Comparison of ENCODE assay signal across 26 cellular contexts in the genomic region with DNA sequence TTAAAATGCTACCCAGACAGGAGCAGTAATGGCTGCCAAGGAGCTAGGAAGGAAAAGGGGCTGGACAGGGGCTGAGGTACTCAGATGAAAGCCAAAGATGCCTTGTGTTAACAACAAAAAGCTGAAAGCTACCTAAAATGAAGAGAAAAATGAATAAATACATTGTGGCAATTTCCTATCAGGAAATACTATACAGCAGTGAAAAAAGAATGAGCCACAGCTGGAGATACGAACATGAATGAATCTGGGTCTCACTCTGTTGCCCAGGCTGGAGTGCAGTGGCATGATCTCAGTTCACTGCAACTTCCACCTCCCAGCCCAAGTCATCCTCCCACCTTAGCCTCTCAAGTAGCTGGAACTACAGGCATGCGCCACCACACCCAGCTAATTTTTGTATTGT. TPM values are rescaled to one million over a fixed set of nuclear protein-coding genes. Genes with fewer than 3 reads are reported as not detected.
DNase-seq lines count a peak whose midpoint lies in the region; ATAC-seq and TF ChIP-seq lines count a peak whose summit lies in the region.
"Had no signal": no experiment of that assay in that cellular context is flagged by ENCODE, and none has a peak within 500 bp of the region (broad histone marks: within the 10 kb centered on the region; RNA-seq: fewer than 3 reads in every experiment).

No MANE protein-coding gene starts in this region.

- H3K9me3 ChIP-seq in IMR-90 (ENCODE audit: control insufficient read depth, insufficient read depth, low read length) (no peaks in the 10 kb centered on the region), mammary epithelial cell (replicated peaks; ENCODE audit: insufficient read depth, low read length) (no peaks in the 10 kb centered on the region), psoas muscle (no peaks in the 10 kb centered on the region)
- H3K9me3 ChIP-seq: HAP-1, tibial artery had no signal

- TF ChIP-seq POLR2A in IMR-90 (IDR thresholded peaks at IDR 0.05; ENCODE audit: low read depth, low read length): no peak

- H3K27me3 ChIP-seq in IMR-90 (ENCODE audit: control insufficient read depth, insufficient read depth, low read length): no peaks in the 10 kb centered on the region
- no peaks in the 10 kb centered on the region for H3K27me3 ChIP-seq in mammary epithelial cell (ENCODE audit: insufficient read depth, low read length)
- no peaks in the 10 kb centered on the region for H3K27me3 ChIP-seq in psoas muscle (ENCODE audit: insufficient read depth in 3 of 3, low read length in 2 of 3)
- H3K27me3 ChIP-seq: tibial artery had no signal

- no CpG with 5 or more reads among the region's 2 CpGs for WGBS in IMR-90 (ENCODE audit: extremely low coverage in 2 of 2, insufficient read length in 1 of 2), 2 experiments
- WGBS in mammary epithelial cell (ENCODE audit: low coverage, missing lambda C conversion rate): 88% methylated on average over 2 of the region's 2 CpGs
- 96 to 100% (median 100%) methylated on average over 2 of the region's 2 CpGs for WGBS in psoas muscle, 3 donors

- intact Hi-C loops in activated CD4-positive, alpha-beta T cell treated with anti-CD3 and anti-CD28 coated beads for 36 hours (cut with DNase I, micrococcal nuclease): no loop called here
- intact Hi-C loops in IMR-90 (cut with micrococcal nuclease): no loop called here
- intact Hi-C loops in mammary epithelial cell (cut with micrococcal nuclease): no loop called here
- intact Hi-C loops in psoas muscle (cut with DNase I): no loop called here

- in situ Hi-C loops in IMR-90 (cut with MboI; ENCODE audit: low sequenced_read_pairs): no loop called here
- in situ Hi-C loops in mammary epithelial cell (cut with MboI; ENCODE audit: low sequenced_read_pairs in 2 of 2): no loop called here

- no peak overlapping the region for H2AFZ ChIP-seq in IMR-90 (replicated peaks; ENCODE audit: low read length, poor library complexity)
- no peak overlapping the region for H2AFZ ChIP-seq in mammary epithelial cell (ENCODE audit: low read depth, low read length)

- H3K36me3 ChIP-seq in IMR-90 (ENCODE audit: control insufficient read depth, insufficient read depth, low read length): peaks cover 10% of the 10 kb centered on the region
- H3K36me3 ChIP-seq in mammary epithelial cell (ENCODE audit: insufficient read depth, low read length): peaks cover 19% of the 10 kb centered on the region
- H3K36me3 ChIP-seq in psoas muscle (ENCODE audit: insufficient read depth in 1 of 2, low read depth in 1 of 2): peaks cover 0 to 10% of the 10 kb centered on the region in 2 donors
- H3K36me3 ChIP-seq: HAP-1 had no signal

- peaks cover 91% of the 10 kb centered on the region for H3K79me2 ChIP-seq in mammary epithelial cell (ENCODE audit: insufficient read depth, low read length)

- no peak overlapping the region for H2AK9ac ChIP-seq in IMR-90 (replicated peaks; ENCODE audit: low read depth, low read length, poor library complexity)

- no peak overlapping the region for H4K5ac ChIP-seq in IMR-90 (ENCODE audit: low read depth, low read length)

- TF ChIP-seq CTCF in IMR-90 (conservative IDR thresholded peaks at IDR 0.05; ENCODE audit: low read depth, low read length) (no peak), mammary epithelial cell (conservative IDR thresholded peaks at IDR 0.05 in 1 of 2, IDR thresholded peaks at IDR 0.05 in 1 of 2; ENCODE audit: extremely low read depth in 1 of 2, insufficient read depth in 1 of 2, low read depth in 1 of 2, low read length in 2 of 2) (no peak), psoas muscle (IDR thresholded peaks at IDR 0.05) (no peak)

- H3K27ac ChIP-seq in IMR-90 (ENCODE audit: insufficient read depth, low read length) (no peak overlapping the region), mammary epithelial cell (ENCODE audit: insufficient read depth, low read depth, low read length) (peak overlapping the region; percentile 75), psoas muscle (peak overlapping the region; percentile 78)
- H3K27ac ChIP-seq: 22Rv1, tibial artery had no signal

- H2BK120ac ChIP-seq in IMR-90 (ENCODE audit: low read depth, low read length): peak overlapping the region; percentile 22; the same call in 1 of the 2 replicates

- H3K56ac ChIP-seq in IMR-90 (ENCODE audit: extremely low read depth, insufficient read depth, low read length): no peak overlapping the region

- H3K9me1 ChIP-seq in IMR-90 (ENCODE audit: insufficient read depth, low read length): peaks cover 62% of the 10 kb centered on the region

- peak overlapping the region; percentile 39 for H3K27ac Mint-ChIP-seq in activated CD4-positive, alpha-beta T cell treated with anti-CD3 and anti-CD28 coated beads for 36 hours
- H3K27ac Mint-ChIP-seq in activated CD4-positive, alpha-beta T cell treated with anti-CD3 and anti-CD28 coated beads, Interleukin-2, amount 10 ng/mL, durations not matched to agents 7 days and 5 days: no peak overlapping the region
- H3K27ac Mint-ChIP-seq: WTC11 had no signal

- H3K79me1 ChIP-seq in IMR-90 (ENCODE audit: low read depth in 1 of 2, low read length in 2 of 2): peaks cover 38 to 92% of the 10 kb centered on the region in 2 experiments

- ATAC-seq in activated CD4-positive, alpha-beta T cell treated with anti-CD3 and anti-CD28 coated beads for 36 hours: no peak
- ATAC-seq in IMR-90 (ENCODE audit: low read depth): no peak
- no peak for ATAC-seq in psoas muscle
- ATAC-seq: CD8-positive, alpha-beta T cell; HepG2; left lobe of liver; naive thymus-derived CD4-positive, alpha-beta T cell; Right ventricle myocardium inferior; stimulated activated naive CD8-positive, alpha-beta T cell treated with anti-CD3 and anti-CD28 coated beads, Interleukin-15, Interleukin-2, amounts not matched to agents 100 U/mL and 50 U/mL, for 24 hours; WTC11 had no signal

- CTCF ChIA-PET in activated CD4-positive, alpha-beta T cell treated with anti-CD3 and anti-CD28 coated beads for 36 hours (lab: Charles Lee): interaction anchor here (1.7 kb wide), 1 partner anchor 40 kb away, joined by 5 read pairs; no protein-coding TSS in a partner anchor
- CTCF ChIA-PET in activated CD4-positive, alpha-beta T cell treated with anti-CD3 and anti-CD28 coated beads, Interleukin-2, amount 10 ng/mL, durations not matched to agents 7 days and 5 days (lab: Charles Lee): interaction anchor here (1.4 kb wide), 1 partner anchor 11 kb away, joined by 3 read pairs; no protein-coding TSS in a partner anchor
- CTCF ChIA-PET in IMR-90 (lab: Yijun Ruan, JAX): interaction anchor here (1.2 to 2.0 kb wide), 2 partner anchors 23 to 91 kb away, joined by 3 to 9 read pairs; no protein-coding TSS in a partner anchor
- CTCF ChIA-PET in mammary epithelial cell (lab: Charles Lee; ENCODE audit: low non-redundant PET): no interaction called here

- BruUV-seq in IMR-90 (replicated peaks; lab: Mats Ljungman, UMichigan) (no TSS peak), mammary epithelial cell (replicated peaks; lab: Mats Ljungman, UMichigan) (no TSS peak)

- H3K9ac ChIP-seq in IMR-90 (ENCODE audit: low read depth, low read length) (no peak overlapping the region), mammary epithelial cell (ENCODE audit: insufficient read depth, low read length) (no peak overlapping the region)

- H3K4me3 ChIP-seq in IMR-90 (ENCODE audit: insufficient read depth, low read depth, low read length) (no peak overlapping the region), mammary epithelial cell (replicated peaks in 1 of 3; ENCODE audit: insufficient read depth in 1 of 3, low read depth in 2 of 3, low read length in 3 of 3) (no peak overlapping the region), psoas muscle (no peak overlapping the region)
- H3K4me3 ChIP-seq: HAP-1, tibial artery had no signal

- POLR2A ChIA-PET in activated CD4-positive, alpha-beta T cell treated with anti-CD3 and anti-CD28 coated beads for 36 hours (lab: Charles Lee): interaction anchor here (1.2 kb wide), 1 partner anchor 9 kb away, joined by 4 read pairs; no protein-coding TSS in a partner anchor
- POLR2A ChIA-PET in activated CD4-positive, alpha-beta T cell treated with anti-CD3 and anti-CD28 coated beads, Interleukin-2, amount 10 ng/mL, durations not matched to agents 7 days and 5 days (lab: Charles Lee): no interaction called here
- POLR2A ChIA-PET in IMR-90 (lab: Charles Lee; ENCODE audit: unreplicated experiment): no interaction called here

- no peak overlapping the region for H4K91ac ChIP-seq in IMR-90 (ENCODE audit: insufficient read depth, low read depth, low read length)

- peak overlapping the region; percentile 49; the same call in 1 of the 2 replicates for H2BK20ac ChIP-seq in IMR-90 (ENCODE audit: low read depth, low read length)

- no peak for DNase-seq in activated CD4-positive, alpha-beta T cell treated with anti-CD3 and anti-CD28 coated beads for 36 hours
- DNase-seq in activated CD4-positive, alpha-beta T cell treated with anti-CD3 and anti-CD28 coated beads, Interleukin-2, amount 10 ng/mL, durations not matched to agents 7 days and 5 days: no peak
- no peak for DNase-seq in IMR-90
- no peak for DNase-seq in mammary epithelial cell
- no peak for DNase-seq in psoas muscle
- no peak for DNase-seq in cortex of kidney (lab: John Stamatoyannopoulos, UW)
- no peak for DNase-seq in OCI-M1 (lab: John Stamatoyannopoulos, UW)
- DNase-seq in NCI-H526 (lab: John Stamatoyannopoulos, UW): no peak
- DNase-seq: CD8-positive, alpha-beta T cell; effector CD4-positive, alpha-beta T cell; erythroblast; foreskin melanocyte; naive thymus-derived CD4-positive, alpha-beta T cell; NCI-H1105 treated with DMSO at 0.1 percent for 48 hours; NCI-H2081 treated with DMSO at 0.1 percent for 48 hours; NCI-H82; stimulated activated CD4-positive, alpha-beta T cell treated with anti-CD3 and anti-CD28 coated beads, Interleukin-4, amount 100 ng/mL, for 24 hours; stimulated activated naive CD8-positive, alpha-beta T cell treated with anti-CD3 and anti-CD28 coated beads, Interleukin-15, Interleukin-2, amounts not matched to agents 100 U/mL and 50 U/mL, for 24 hours; tibial artery had no signal

- peak overlapping the region; percentile 29; the same call in 1 of the 2 replicates for H3K4ac ChIP-seq in IMR-90 (ENCODE audit: low read depth, low read length)

- H4K8ac ChIP-seq in IMR-90 (ENCODE audit: low read depth in 2 of 2, low read length in 2 of 2): peak overlapping the region in 1 of 2 experiments; percentile 7; a peak in 1 of 4 replicates

- H3K36me3 Mint-ChIP-seq in activated CD4-positive, alpha-beta T cell treated with anti-CD3 and anti-CD28 coated beads for 36 hours (ENCODE audit: low read depth): peaks cover 87% of the 10 kb centered on the region
- peaks cover 53% of the 10 kb centered on the region for H3K36me3 Mint-ChIP-seq in activated CD4-positive, alpha-beta T cell treated with anti-CD3 and anti-CD28 coated beads, Interleukin-2, amount 10 ng/mL, durations not matched to agents 7 days and 5 days (ENCODE audit: low read depth)
- H3K36me3 Mint-ChIP-seq: WTC11 had no signal

- H4K20me1 ChIP-seq in IMR-90 (ENCODE audit: insufficient read depth, low read length) (peaks cover 60% of the 10 kb centered on the region), mammary epithelial cell (ENCODE audit: insufficient read depth, low read length) (no peaks in the 10 kb centered on the region)

- H3K4me1 ChIP-seq in IMR-90 (ENCODE audit: control insufficient read depth, insufficient read depth, low read length) (peaks cover 44% of the 10 kb centered on the region), mammary epithelial cell (ENCODE audit: insufficient read depth, low read length) (peaks cover 64% of the 10 kb centered on the region), psoas muscle (peaks cover 85% of the 10 kb centered on the region)

- H3K18ac ChIP-seq in IMR-90 (ENCODE audit: low read depth, low read length): no peak overlapping the region

- no peak overlapping the region for H3K23ac ChIP-seq in IMR-90 (ENCODE audit: low read depth, low read length)

- H3K14ac ChIP-seq in IMR-90 (replicated peaks; ENCODE audit: low read depth, low read length): no peak overlapping the region

- TF ChIP-seq RAD21 in IMR-90 (IDR thresholded peaks at IDR 0.05; ENCODE audit: low read length): no peak

- peak overlapping the region; percentile 22; the same call in 1 of the 3 replicates for H2BK15ac ChIP-seq in IMR-90 (ENCODE audit: low read depth, low read length)

- dilution Hi-C loops in IMR-90 (cut with HindIII; ENCODE audit: low sequenced_read_pairs, unreplicated experiment): no loop called here
- dilution Hi-C loops in mammary epithelial cell (cut with HindIII; ENCODE audit: low sequenced_read_pairs): no loop called here

- no peaks in the 10 kb centered on the region for H3K27me3 Mint-ChIP-seq in activated CD4-positive, alpha-beta T cell treated with anti-CD3 and anti-CD28 coated beads for 36 hours
- H3K27me3 Mint-ChIP-seq in activated CD4-positive, alpha-beta T cell treated with anti-CD3 and anti-CD28 coated beads, Interleukin-2, amount 10 ng/mL, durations not matched to agents 7 days and 5 days: no peaks in the 10 kb centered on the region
- H3K27me3 Mint-ChIP-seq: activated naive CD8-positive, alpha-beta T cell; naive thymus-derived CD4-positive, alpha-beta T cell had no signal

- peaks cover 2% of the 10 kb centered on the region for H3K9me3 Mint-ChIP-seq in activated CD4-positive, alpha-beta T cell treated with anti-CD3 and anti-CD28 coated beads for 36 hours (ENCODE audit: low read depth)
- no peaks in the 10 kb centered on the region for H3K9me3 Mint-ChIP-seq in activated CD4-positive, alpha-beta T cell treated with anti-CD3 and anti-CD28 coated beads, Interleukin-2, amount 10 ng/mL, durations not matched to agents 7 days and 5 days
- H3K9me3 Mint-ChIP-seq: CD8-positive, alpha-beta T cell; WTC11 had no signal

- peak overlapping the region; percentile 45 for H2BK5ac ChIP-seq in IMR-90 (ENCODE audit: low read depth, low read length, poor library complexity, severe bottlenecking)

- peak overlapping the region; percentile 48; the same call in 1 of the 2 replicates for H2AK5ac ChIP-seq in IMR-90 (ENCODE audit: low read depth, low read length)

- no peak overlapping the region for H3K4me3 Mint-ChIP-seq in activated CD4-positive, alpha-beta T cell treated with anti-CD3 and anti-CD28 coated beads for 36 hours
- H3K4me3 Mint-ChIP-seq in activated CD4-positive, alpha-beta T cell treated with anti-CD3 and anti-CD28 coated beads, Interleukin-2, amount 10 ng/mL, durations not matched to agents 7 days and 5 days: no peak overlapping the region
- H3K4me3 Mint-ChIP-seq: activated naive CD8-positive, alpha-beta T cell; CD8-positive, alpha-beta T cell; WTC11 had no signal

- H3K4me2 ChIP-seq in IMR-90 (ENCODE audit: low read depth, low read length) (no peak overlapping the region), mammary epithelial cell (ENCODE audit: insufficient read depth, low read depth, low read length) (no peak overlapping the region)

- peaks cover 88% of the 10 kb centered on the region for H3K4me1 Mint-ChIP-seq in activated CD4-positive, alpha-beta T cell treated with anti-CD3 and anti-CD28 coated beads for 36 hours
- peaks cover 71% of the 10 kb centered on the region for H3K4me1 Mint-ChIP-seq in activated CD4-positive, alpha-beta T cell treated with anti-CD3 and anti-CD28 coated beads, Interleukin-2, amount 10 ng/mL, durations not matched to agents 7 days and 5 days

RNA-seq across cellular contexts. Expression of a gene that starts 6.3 kb away (rescaled TPM):
- 100 to 1,000 TPM; 351 to 408 TPM for total RNA-seq in activated CD4-positive, alpha-beta T cell treated with anti-CD3 and anti-CD28 coated beads for 36 hours
- 100 to 1,000 TPM; 127 TPM for total RNA-seq in activated CD4-positive, alpha-beta T cell treated with anti-CD3 and anti-CD28 coated beads, Interleukin-2, amount 10 ng/mL, durations not matched to agents 7 days and 5 days
- total RNA-seq in IMR-90 (2012; rRNA removed) (88.0 and 92.8 TPM in 2 replicates), mammary epithelial cell (100 to 1,000 TPM in 1 of 2 donors, 10 to 100 TPM in 1; 74.3 to 247 TPM), psoas muscle (100 to 1,000 TPM; 114 to 218 (median 149) TPM)
- polyA plus RNA-seq in IMR-90 (2012; rRNA removed) (63.8 and 67.1 TPM in 2 replicates), mammary epithelial cell (118 TPM), psoas muscle (100 to 1,000 TPM in 2 of 3 donors, 10 to 100 TPM in 1; 55.5 to 167 (median 106) TPM)
- polyA plus RNA-seq in IMR-90 (2012; cell fraction: cytosol; rRNA removed): 62.2 and 66.5 TPM in 2 replicates
- 59.0 and 59.6 TPM in 2 replicates for polyA plus RNA-seq in IMR-90 (2012; cell fraction: nucleus; rRNA removed; ENCODE audit: low replicate concordance)
- 137 TPM for polyA minus RNA-seq in mammary epithelial cell

RNA-seq across cellular contexts. Expression of a gene that starts 54.2 kb away (rescaled TPM):
- total RNA-seq in activated CD4-positive, alpha-beta T cell treated with anti-CD3 and anti-CD28 coated beads for 36 hours: not detected
- not detected for total RNA-seq in activated CD4-positive, alpha-beta T cell treated with anti-CD3 and anti-CD28 coated beads, Interleukin-2, amount 10 ng/mL, durations not matched to agents 7 days and 5 days
- 0.28 and 0.36 TPM in 2 replicates for total RNA-seq in IMR-90 (2012; rRNA removed)
- polyA plus RNA-seq in IMR-90 (2012; rRNA removed): 1.0 and 1.3 TPM in 2 replicates
- 0.89 and 1.2 TPM in 2 replicates for polyA plus RNA-seq in IMR-90 (2012; cell fraction: cytosol; rRNA removed)
- polyA plus RNA-seq in IMR-90 (2012; cell fraction: nucleus; rRNA removed; ENCODE audit: low replicate concordance): 0.37 and 0.38 TPM in 2 replicates
- 1 to 10 TPM in 1 of 2 donors, not detected in 1; 2.7 TPM for total RNA-seq in mammary epithelial cell
- 2.5 TPM for polyA plus RNA-seq in mammary epithelial cell
- polyA minus RNA-seq in mammary epithelial cell: not detected
- total RNA-seq in psoas muscle: 100 to 1,000 TPM; 447 to 852 (median 690) TPM
- polyA plus RNA-seq in psoas muscle: 100 to 1,000 TPM; 551 to 766 (median 552) TPM
- total RNA-seq: CD8-positive, alpha-beta T cell had no signal

Comparison
In these comparisons a context has a peak if more than half of its experiments do, and no peak if none do; other contexts are left out.
1. RNA of a gene that starts 54.2 kb away (total RNA-seq): 447 to 852 TPM in psoas muscle; 2.7 TPM in mammary epithelial cell, 0.28 to 0.36 TPM in IMR-90, not detected in activated CD4-positive, alpha-beta T cell treated with anti-CD3 and anti-CD28 coated beads for 36 hours and not detected in activated CD4-positive, alpha-beta T cell treated with anti-CD3 and anti-CD28 coated beads, Interleukin-2, amount 10 ng/mL, durations not matched to agents 7 days and 5 days; every median in the first group is over 100 times any median in the second.